Comparison of ENCODE assay signal across 12 cellular contexts in genomic region chr11:75031224-75031753, GRCh38. TPM values are rescaled to one million over a fixed set of nuclear protein-coding genes. Genes with fewer than 3 reads are reported as not detected.
DNase-seq lines count a peak whose midpoint lies in the region; ATAC-seq, FAIRE-seq and TF ChIP-seq lines count a peak whose summit lies in the region.
"Had no signal": no experiment of that assay in that cellular context is flagged by ENCODE, and none has a peak within 500 bp of the region (broad histone marks: within the 10 kb centered on the region; RNA-seq: fewer than 3 reads in every experiment).

No MANE protein-coding gene starts in this region.

- no peak overlapping the region for H3K4me3 ChIP-seq in heart left ventricle
- no peak overlapping the region for H3K4me3 ChIP-seq in adrenal gland
- H3K4me3 ChIP-seq in HAP-1: no peak overlapping the region

- no peak for FAIRE-seq in urothelium cell line (lab: Jason Lieb, UNC)

- H3K27ac ChIP-seq in heart left ventricle (no peak overlapping the region), adrenal gland (peak overlapping the region; percentile 65 to 94 (median 91))

- TF ChIP-seq POLR2A in heart left ventricle (IDR thresholded peaks at IDR 0.05) (no peak), adrenal gland (IDR thresholded peaks at IDR 0.05) (peak in 1 of 2 donors; percentile 64)

- 0 out of 2 replicates have a peak, but pooled peaks cover 5% of the 10 kb centered on the region for H3K4me1 Mint-ChIP-seq in WTC11
- H3K4me1 Mint-ChIP-seq: memory B cell had no signal

- no peaks in the 10 kb centered on the region for H3K9me3 Mint-ChIP-seq in WTC11
- H3K9me3 Mint-ChIP-seq: memory B cell had no signal

- no peaks in the 10 kb centered on the region for H3K27me3 ChIP-seq in heart left ventricle
- H3K27me3 ChIP-seq in adrenal gland: no peaks in the 10 kb centered on the region
- no peaks in the 10 kb centered on the region for H3K27me3 ChIP-seq in HAP-1 (ENCODE audit: low read depth)

- no peak overlapping the region for H3K27ac Mint-ChIP-seq in WTC11
- H3K27ac Mint-ChIP-seq: memory B cell had no signal

- no peaks in the 10 kb centered on the region; the same call in 1 of the 2 replicates for H3K27me3 Mint-ChIP-seq in WTC11 (ENCODE audit: low read depth)
- H3K27me3 Mint-ChIP-seq: memory B cell had no signal

- WGBS in heart left ventricle, 4 donors: 24 to 31% (median 30%) methylated on average over 4 of the region's 4 CpGs
- 20 to 29% (median 24%) methylated on average over 4 of the region's 4 CpGs for WGBS in adrenal gland, 4 donors

- H3K4me3 Mint-ChIP-seq in WTC11: no peak overlapping the region
- H3K4me3 Mint-ChIP-seq: memory B cell had no signal

- in situ Hi-C loops in HAP-1 (cut with MboI; ENCODE audit: low sequenced_read_pairs): no loop called here

- POLR2A ChIA-PET in WTC11 (lab: Charles Lee): no interaction called here

- H3K36me3 ChIP-seq in heart left ventricle (no peaks in the 10 kb centered on the region), adrenal gland (replicated peaks in 1 of 2) (no peaks in the 10 kb centered on the region), HAP-1 (replicated peaks) (no peaks in the 10 kb centered on the region)

- H3K9me3 ChIP-seq in heart left ventricle (no peaks in the 10 kb centered on the region), adrenal gland (replicated peaks in 1 of 3) (no peaks in the 10 kb centered on the region), HAP-1 (no peaks in the 10 kb centered on the region)

- intact Hi-C loops in heart left ventricle (cut with DNase I) (loop anchor here in 2 of 10 donors (2.0 to 5.0 kb wide), 2 partner anchors 102 to 104 kb away; no protein-coding TSS in a partner anchor), cardiac septum (cut with DNase I) (no loop called here), adrenal gland (cut with DNase I) (loop anchor here (5.0 kb wide), 2 partner anchors 99 to 104 kb away; no protein-coding TSS in a partner anchor)

- TF ChIP-seq CTCF in heart left ventricle (IDR thresholded peaks at IDR 0.05) (no peak), adrenal gland (IDR thresholded peaks at IDR 0.05) (peak in 1 of 6 experiments; percentile 4), WTC11 (IDR thresholded peaks at IDR 0.05) (no peak)

- CTCF ChIA-PET in WTC11 (lab: Charles Lee): interaction anchor here (1.5 to 3.7 kb wide), 4 partner anchors 9 to 218 kb away, joined by 8 to 24 read pairs (median 10); no protein-coding TSS in a partner anchor

- DNase-seq in heart left ventricle (peak in 1 of 5 donors; percentile 36), cardiac septum (ENCODE audit: low spot score) (no peak), adrenal gland (peak; percentile 85 to 96 (median 95)), iPS-NIHi7 (ENCODE audit: extremely low spot score) (peak; percentile 25), urothelium cell line (ENCODE audit: low spot score) (peak; percentile 56), HAP-1 (ENCODE audit: low spot score in 2 of 2) (no peak), WTC11 (ENCODE audit: low spot score) (no peak), NCI-H774 (lab: John Stamatoyannopoulos, UW) (no peak)
- DNase-seq: cerebellar nuclear complex, GOT3, NCI-H524 treated with DMSO at 0.1 percent for 48 hours had no signal

- H3K36me3 Mint-ChIP-seq in WTC11: no peaks in the 10 kb centered on the region

- peak in 3 of 4 donors; percentile 59 to 83 (median 65) for ATAC-seq in heart left ventricle
- no peak for ATAC-seq in WTC11

- peaks cover 0 to 11% (median 0%) of the 10 kb centered on the region in 12 donors for H3K4me1 ChIP-seq in heart left ventricle
- H3K4me1 ChIP-seq in adrenal gland (replicated peaks in 1 of 2): peaks cover 15% of the 10 kb centered on the region in 2 donors
- H3K4me1 ChIP-seq in HAP-1: no peaks in the 10 kb centered on the region

TF ChIP-seq in WTC11, 78 proteins besides CTCF, POLR2A, EP300 and RAD21 (continues in another document):
- no peak for TF ChIP-seq ZNF263 (CRISPR knock-in tag; IDR thresholded peaks at IDR 0.05; ENCODE audit: low read depth)
- no peak for TF ChIP-seq NFATC4 (CRISPR knock-in tag; IDR thresholded peaks at IDR 0.05)
- no peak for TF ChIP-seq ERG (CRISPR knock-in tag; IDR thresholded peaks at IDR 0.05)
- TF ChIP-seq ZMAT4 (CRISPR knock-in tag; IDR thresholded peaks at IDR 0.05): no peak
- no peak for TF ChIP-seq E2F5 (CRISPR knock-in tag; IDR thresholded peaks at IDR 0.05)
- TF ChIP-seq ZNF317 (CRISPR knock-in tag; IDR thresholded peaks at IDR 0.05; ENCODE audit: borderline replicate concordance, low read depth): no peak
- no peak for TF ChIP-seq ZNF396 (CRISPR knock-in tag; IDR thresholded peaks at IDR 0.05; ENCODE audit: borderline replicate concordance)
- no peak for TF ChIP-seq NR2C2 (CRISPR knock-in tag; IDR thresholded peaks at IDR 0.05)
- TF ChIP-seq ARID4B (CRISPR knock-in tag; IDR thresholded peaks at IDR 0.05; ENCODE audit: borderline replicate concordance): no peak
- TF ChIP-seq FOXK1 (CRISPR knock-in tag; IDR thresholded peaks at IDR 0.05): no peak
- no peak for TF ChIP-seq ATF6 (CRISPR knock-in tag; IDR thresholded peaks at IDR 0.05)
- no peak for TF ChIP-seq HMGA2 (CRISPR knock-in tag; IDR thresholded peaks at IDR 0.05)

RNA-seq across cellular contexts. Expression of gene NEU3, which starts 42.6 kb away (rescaled TPM):
- 10 to 100 TPM in 3 of 9 donors, 1 to 10 TPM in 6; 5.1 to 16.6 (median 7.7) TPM for total RNA-seq in heart left ventricle
- polyA plus RNA-seq in heart left ventricle: 10 to 100 TPM in 1 of 2 donors, 1 to 10 TPM in 1; 6.0 to 14.1 TPM
- 9.3 TPM for total RNA-seq in cardiac septum
- total RNA-seq in adrenal gland: 10 to 100 TPM; 17.7 to 34.9 (median 23.6) TPM
- polyA plus RNA-seq in adrenal gland: 10 to 100 TPM in 2 of 3 donors, 1 to 10 TPM in 1; 8.3 to 18.2 (median 12.6) TPM
- 13.5 to 16.4 TPM (median 15.9 TPM) in 3 replicates for total RNA-seq in WTC11 (2021)

Comparison
In these comparisons a context has a peak if more than half of its experiments do, and no peak if none do; other contexts are left out.
1. DNase-seq: peak in adrenal gland (7 of 7), iPS-NIHi7 (single experiment) and urothelium cell line (single experiment); none in cardiac septum (single experiment), HAP-1 (0 of 2), WTC11 (single experiment) and NCI-H774 (single experiment).
2. H3K27ac ChIP-seq: peak in adrenal gland (5 of 5); none in heart left ventricle (0 of 12).